ENCODE assay signal across 28 cellular contexts in the genomic region with DNA sequence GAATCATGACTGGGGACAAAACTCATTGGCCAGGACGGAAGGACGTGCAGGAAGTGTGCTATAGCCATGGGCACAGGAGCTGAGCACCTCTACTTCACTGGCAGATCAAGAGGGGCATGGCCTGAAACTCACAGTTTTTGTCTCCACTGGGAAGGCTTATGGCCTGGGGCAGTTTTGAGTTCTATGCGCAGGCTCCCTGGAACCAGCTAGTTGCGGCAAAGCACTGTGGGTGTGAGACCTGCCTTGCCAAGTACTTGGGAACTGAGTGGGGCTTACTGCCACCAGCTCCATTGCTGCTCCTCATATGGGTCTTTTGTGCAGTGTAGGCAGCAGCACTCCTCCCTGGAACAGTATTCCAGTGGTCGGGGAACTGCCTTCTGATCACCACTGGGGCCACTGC.
"Had no signal": no experiment of that assay in that cellular context is flagged by ENCODE, and none has a peak within 500 bp of the region (broad histone marks: within the 10 kb centered on the region; RNA-seq: fewer than 3 reads in every experiment).

No MANE protein-coding gene starts in this region.

- ATAC-seq: heart right ventricle; left colon; left lung; natural killer cell; sciatic nerve; stimulated activated naive B cell treated with anti-CD40 and anti-IgM and Interleukin-4, amounts not matched to agents 10 μg/mL and 1 μg/mL and 100 μg/mL, for 72 hours; stimulated activated naive CD8-positive, alpha-beta T cell treated with anti-CD3 and anti-CD28 coated beads, Interleukin-15, Interleukin-2, amounts not matched to agents 100 U/mL and 50 U/mL, for 24 hours had no signal

- H3K36me3 ChIP-seq: heart right ventricle, left lung, lower lobe of right lung, ovary, stomach, thyroid gland, transverse colon, upper lobe of left lung, vagina had no signal

- H3K9me3 ChIP-seq: lower lobe of right lung, ovary, stomach, testis, thyroid gland, transverse colon, upper lobe of left lung, vagina had no signal

- H3K27me3 ChIP-seq: heart right ventricle, hepatocyte, left lung, ovary, stomach, testis, thyroid gland, transverse colon, upper lobe of left lung, vagina had no signal

- H3K4me1 ChIP-seq: heart right ventricle, left lung, lower lobe of right lung, stomach, testis, thyroid gland, transverse colon, upper lobe of left lung, vagina had no signal

- FAIRE-seq: keratinocyte had no signal

- H3K27ac ChIP-seq: heart right ventricle, hepatocyte, left lung, lower lobe of right lung, ovary, skin epidermis, stomach, testis, thyroid gland, transverse colon, upper lobe of left lung, vagina had no signal

- DNase-seq: heart right ventricle; left colon; lower lobe of right lung; mammary epithelial cell; mesenchymal stem cell; naive B cell; natural killer cell; nephron progenitor cell; occipital lobe; retina; stimulated activated CD4-positive, alpha-beta T cell treated with anti-CD3 and anti-CD28 coated beads, Interleukin-12 subunit alpha, Interleukin-12 subunit beta, amount 100 ng/mL, for 4 hours; stimulated activated CD4-positive, alpha-beta T cell treated with anti-CD3 and anti-CD28 coated beads, Interleukin-15, amount 100 ng/mL, for 24 hours; stimulated activated CD4-positive, alpha-beta T cell treated with anti-CD3 and anti-CD28 coated beads, Interleukin-2, amount 100 ng/mL, for 24 hours; stimulated activated CD4-positive, alpha-beta T cell treated with anti-CD3 and anti-CD28 coated beads, Interleukin-4, amount 100 ng/mL, for 1 hour; stimulated activated naive B cell treated with anti-CD40 and anti-IgM and Interleukin-4, amounts not matched to agents 10 μg/mL and 1 μg/mL and 100 μg/mL, for 72 hours; stimulated activated naive CD8-positive, alpha-beta T cell treated with anti-CD3 and anti-CD28 coated beads, Interleukin-15, Interleukin-2, amounts not matched to agents 100 U/mL and 50 U/mL, for 24 hours; stomach; testis; thyroid gland; transverse colon; upper lobe of left lung had no signal

- H3K4me2 ChIP-seq: hepatocyte had no signal

- H3K4me3 ChIP-seq: heart right ventricle, hepatocyte, left lung, lower lobe of right lung, ovary, skin epidermis, stomach, testis, thyroid gland, transverse colon, upper lobe of left lung, vagina had no signal

- H2AFZ ChIP-seq: hepatocyte had no signal
